ENCODE assay signal across 8 cellular contexts in the genomic region with DNA sequence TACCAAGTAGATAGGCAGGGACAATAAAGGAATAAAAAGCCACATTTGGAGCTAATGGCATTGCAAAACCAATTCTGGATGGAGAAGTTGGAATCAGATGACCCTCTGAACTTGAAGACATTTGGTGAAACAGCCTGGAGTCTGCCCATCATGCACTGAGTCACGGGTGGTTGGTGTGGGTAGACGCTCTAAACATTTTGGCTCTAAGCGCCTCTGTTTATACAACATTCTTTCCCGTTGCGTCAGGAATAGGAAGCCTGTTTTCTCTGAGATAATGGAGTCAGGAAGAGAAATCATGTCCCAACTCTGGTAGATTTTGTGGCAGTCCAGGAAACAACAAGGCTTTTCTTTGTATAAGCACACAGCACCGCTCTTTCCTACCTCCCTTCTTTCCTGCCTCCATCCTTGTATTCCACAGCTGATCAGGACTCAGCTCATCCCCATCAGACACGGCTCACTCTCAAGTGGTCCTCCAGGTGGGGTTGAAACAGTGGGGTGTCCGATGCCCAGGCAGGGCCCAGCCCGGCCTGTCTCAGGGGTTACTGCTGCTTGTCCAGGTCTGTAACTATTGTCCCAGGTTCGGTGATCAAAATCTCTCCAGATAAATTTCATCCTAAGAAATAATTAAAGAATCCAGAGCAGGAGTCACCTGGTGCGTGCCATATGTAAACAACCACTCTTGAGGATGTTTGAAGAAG. TPM values are rescaled to one million over a fixed set of nuclear protein-coding genes. Genes with fewer than 3 reads are reported as not detected.
A peak's percentile ranks its signal among the peaks of the same experiment; 100 is the strongest.
DNase-seq lines count a peak whose midpoint lies in the region; ATAC-seq, FAIRE-seq and TF ChIP-seq lines count a peak whose summit lies in the region.

No MANE protein-coding gene starts in this region.

- no peak for FAIRE-seq in GM19239 (lab: Jason Lieb, UNC)

- H3K27ac ChIP-seq in right atrium auricular region (peak overlapping the region; percentile 77 to 83), skeletal muscle tissue (ENCODE audit: low read depth, low read length) (peak overlapping the region; percentile 67)

- no peaks in the 10 kb centered on the region for H3K9me3 ChIP-seq in right atrium auricular region
- H3K9me3 ChIP-seq in skeletal muscle tissue (ENCODE audit: control insufficient read depth in 3 of 3, low read length in 3 of 3), result no peaks in the 10 kb centered on the region

- no peak for TF ChIP-seq CTCF in right atrium auricular region (IDR thresholded peaks at IDR 0.05)

- no peak for ATAC-seq in HG03520 (IDR thresholded peaks at IDR 0.05; ENCODE audit: unreplicated experiment)

- H3K9ac ChIP-seq in skeletal muscle tissue (ENCODE audit: low read depth in 1 of 3, low read length in 3 of 3), result peak overlapping the region in 1 of 3 donors; percentile 41

- H3K4me3 ChIP-seq in right atrium auricular region (no peak overlapping the region), skeletal muscle tissue (ENCODE audit: low read length in 3 of 3) (no peak overlapping the region)

- no peaks in the 10 kb centered on the region for H3K36me3 ChIP-seq in right atrium auricular region
- H3K36me3 ChIP-seq in skeletal muscle tissue (ENCODE audit: control insufficient read depth in 3 of 3, insufficient read depth in 3 of 3, low read length in 3 of 3), result peaks cover 0 to 6% (median 5%) of the 10 kb centered on the region in 3 donors

- peak; percentile 69 for DNase-seq in H4 (ENCODE audit: low spot score)
- DNase-seq in astrocyte of the hippocampus (ENCODE audit: low read depth, low spot score), result peak; percentile 94
- peak; percentile 90 for DNase-seq in right atrium auricular region (ENCODE audit: low spot score)
- no peak for DNase-seq in GM19239 (ENCODE audit: insufficient read length, low spot score)
- DNase-seq in stimulated activated CD4-positive, alpha-beta T cell treated with anti-CD3 and anti-CD28 coated beads, Interleukin-4, amount 100 ng/mL, for 24 hours, result no peak
- DNase-seq in SHP77 (lab: John Stamatoyannopoulos, UW), result no peak

- peaks cover 0 to 38% of the 10 kb centered on the region in 2 donors for H3K4me1 ChIP-seq in right atrium auricular region
- peaks cover 4 to 17% (median 8%) of the 10 kb centered on the region in 3 donors for H3K4me1 ChIP-seq in skeletal muscle tissue (ENCODE audit: control insufficient read depth in 3 of 3, insufficient read depth in 3 of 3, low read length in 3 of 3)

- H3K27me3 ChIP-seq in right atrium auricular region (no peaks in the 10 kb centered on the region), skeletal muscle tissue (ENCODE audit: control insufficient read depth in 3 of 3, insufficient read depth in 3 of 3, low read length in 3 of 3) (no peaks in the 10 kb centered on the region)

RNA-seq across cellular contexts. Expression of a gene that starts 12.1 kb away (rescaled TPM):
- 0.04 and 0.08 TPM in 2 replicates for total RNA-seq in H4 (2014; rRNA removed; shearing (Covaris generic))
- under 1 TPM; 0.20 to 0.52 TPM for total RNA-seq in right atrium auricular region
- total RNA-seq in skeletal muscle tissue, result 1.0 TPM

RNA-seq across cellular contexts. Expression of a gene that starts 28.5 kb away (rescaled TPM):
- total RNA-seq in H4 (2014; rRNA removed; shearing (Covaris generic)), result 2.1 and 4.6 TPM in 2 replicates
- total RNA-seq in right atrium auricular region (100 to 1,000 TPM in 1 of 2 donors, 10 to 100 TPM in 1; 78.6 to 131 TPM), skeletal muscle tissue (10.4 TPM)

Comparison
In these comparisons a context has a peak if more than half of its experiments do, and no peak if none do; other contexts are left out.
1. DNase-seq: peak in H4 (single experiment), astrocyte of the hippocampus (single experiment) and right atrium auricular region (single experiment); none in GM19239 (single experiment), stimulated activated CD4-positive, alpha-beta T cell treated with anti-CD3 and anti-CD28 coated beads, Interleukin-4, amount 100 ng/mL, for 24 hours (single experiment) and SHP77 (0 of 2).